ENCODE assay signal across 9 cellular contexts in the genomic region with DNA sequence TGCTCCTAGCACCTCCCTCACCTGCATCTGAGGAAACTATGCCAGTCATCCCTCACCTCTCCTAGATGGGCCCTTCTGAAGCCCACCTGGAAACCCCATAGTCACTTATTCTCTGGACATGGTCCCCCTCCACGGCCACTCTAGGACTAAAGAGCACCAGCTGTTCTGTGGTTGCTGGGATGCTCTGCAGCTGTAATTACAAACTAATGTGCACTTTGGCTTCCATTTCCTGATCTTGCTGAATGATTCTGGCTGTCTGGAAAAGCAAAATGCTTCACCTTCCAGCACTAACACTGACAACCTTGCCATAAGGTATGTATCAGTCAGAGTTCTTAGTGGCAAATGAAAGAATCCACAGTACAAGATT. TPM values are rescaled to one million over a fixed set of nuclear protein-coding genes. Genes with fewer than 3 reads are reported as not detected.
DNase-seq lines count a peak whose midpoint lies in the region; ATAC-seq, FAIRE-seq and TF ChIP-seq lines count a peak whose summit lies in the region.
"Had no signal": no experiment of that assay in that cellular context is flagged by ENCODE, and none has a peak within 500 bp of the region (broad histone marks: within the 10 kb centered on the region; RNA-seq: fewer than 3 reads in every experiment).

No MANE protein-coding gene starts in this region.

- H3K36me3 Mint-ChIP-seq in osteocyte (ENCODE audit: unreplicated experiment), result no peaks in the 10 kb centered on the region

- H3K4me1 ChIP-seq in liver (ENCODE audit: control insufficient read depth in 4 of 4, insufficient read depth in 4 of 4, low read length in 3 of 4), result no peaks in the 10 kb centered on the region
- H3K4me1 ChIP-seq in HepG2 (ENCODE audit: insufficient read depth, low read length), result no peaks in the 10 kb centered on the region

- TF ChIP-seq RAD21 in liver (IDR thresholded peaks at IDR 0.05), result no peak
- no peak for TF ChIP-seq RAD21 in HepG2 (CRISPR knock-in tag; IDR thresholded peaks at IDR 0.05)

- DNase-seq in HepG2 (ENCODE audit: low spot score), result no peak
- peak; percentile 72 for DNase-seq in fibroblast of the aortic adventitia (ENCODE audit: low read depth)
- no peak for DNase-seq in osteocyte (ENCODE audit: extremely low spot score, unreplicated experiment)
- no peak for DNase-seq in NCI-H345 (lab: John Stamatoyannopoulos, UW)
- DNase-seq in GM12891 (ENCODE audit: insufficient read length, low spot score), result no peak
- DNase-seq in cerebellar cortex (ENCODE audit: low spot score), result no peak

- BruUV-seq in HepG2 (replicated peaks; lab: Mats Ljungman, UMichigan), result no TSS peak

- TF ChIP-seq POLR2A in HepG2 (IDR thresholded peaks at IDR 0.05; ENCODE audit: insufficient read depth in 1 of 2, low read depth in 2 of 2, low read length in 2 of 2) (no peak), GM12891 (IDR thresholded peaks at IDR 0.05; ENCODE audit: low read depth, low read length) (no peak)

- TF ChIP-seq EP300 in HepG2 (IDR thresholded peaks at IDR 0.05; ENCODE audit: low read depth in 2 of 2, low read length in 2 of 2), result no peak
- TF ChIP-seq EP300 in HepG2 (CRISPR knock-in tag; IDR thresholded peaks at IDR 0.05; ENCODE audit: borderline replicate concordance), result no peak

- H3K36me3 ChIP-seq in liver (ENCODE audit: control insufficient read depth in 4 of 4, insufficient read depth in 3 of 4, low read depth in 1 of 4, low read length in 3 of 4), result no peaks in the 10 kb centered on the region
- H3K36me3 ChIP-seq in HepG2 (replicated peaks in 1 of 2; ENCODE audit: control insufficient read depth in 1 of 2, insufficient read depth in 2 of 2, low read length in 2 of 2), result no peaks in the 10 kb centered on the region
- H3K36me3 ChIP-seq: MG63 had no signal

- intact Hi-C loops in HepG2 (cut with micrococcal nuclease; ENCODE audit: unreplicated experiment), result no loop called here

- peak overlapping the region; percentile 27 to 64 for H3K27ac ChIP-seq in liver (ENCODE audit: low read depth in 1 of 2, low read length in 2 of 2)
- no peak overlapping the region for H3K27ac ChIP-seq in HepG2 (ENCODE audit: extremely low read length, insufficient read depth, low read length)

- H3K27me3 ChIP-seq in liver (ENCODE audit: control insufficient read depth in 4 of 4, insufficient read depth in 4 of 4, low read length in 3 of 4) (no peaks in the 10 kb centered on the region), HepG2 (ENCODE audit: control insufficient read depth in 1 of 2, insufficient read depth in 2 of 2, low read length in 2 of 2) (peaks cover 2 to 47% of the 10 kb centered on the region in 2 experiments; a peak in 2 of 5 replicates)
- H3K27me3 ChIP-seq: MG63 had no signal

- peaks cover 22% of the 10 kb centered on the region for H3K4me1 Mint-ChIP-seq in osteocyte (ENCODE audit: unreplicated experiment)

- no peak for ATAC-seq in HepG2
- ATAC-seq in GM19035 (IDR thresholded peaks at IDR 0.05; ENCODE audit: unreplicated experiment), result no peak

- no peak for FAIRE-seq in HepG2 (lab: Jason Lieb, UNC)
- FAIRE-seq in GM12891 (lab: Jason Lieb, UNC), result no peak

- H3K27me3 Mint-ChIP-seq in osteocyte (ENCODE audit: unreplicated experiment), result no peaks in the 10 kb centered on the region

- H3K27ac Mint-ChIP-seq in osteocyte (ENCODE audit: unreplicated experiment), result peak overlapping the region; percentile 62

- CTCF ChIA-PET in HepG2 (lab: Yijun Ruan, JAX; ENCODE audit: low intra/inter-chr PET ratio, low total read pairs), result no interaction called here

- no peak overlapping the region for H2AFZ ChIP-seq in HepG2 (ENCODE audit: low read length)

- no peak overlapping the region for H3K9ac ChIP-seq in liver (ENCODE audit: low read depth in 1 of 2, low read length in 2 of 2)
- no peak overlapping the region for H3K9ac ChIP-seq in HepG2 (ENCODE audit: insufficient read depth, low read depth, low read length)

- H3K9me3 Mint-ChIP-seq in osteocyte (ENCODE audit: unreplicated experiment), result no peaks in the 10 kb centered on the region

- in situ Hi-C loops in HepG2 (cut with HindIII; ENCODE audit: extremely low pct_ligation_motif_present, low pct_unique_long_range_greater_than_20kb), result no loop called here

- TF ChIP-seq CTCF in liver (IDR thresholded peaks at IDR 0.05; ENCODE audit: low read depth, low read length, missing input control) (no peak), HepG2 (CRISPR knock-in tag; IDR thresholded peaks at IDR 0.05) (no peak), fibroblast of the aortic adventitia (IDR thresholded peaks at IDR 0.05; ENCODE audit: insufficient read depth, low read length) (no peak), osteocyte (IDR thresholded peaks at IDR 0.05) (no peak)

- no peak overlapping the region for H3K4me3 ChIP-seq in liver (ENCODE audit: low read depth in 1 of 3, low read length in 3 of 3)
- H3K4me3 ChIP-seq in HepG2 (replicated peaks in 1 of 3; ENCODE audit: insufficient read depth in 1 of 3, low read depth in 2 of 3, low read length in 3 of 3), result no peak overlapping the region
- H3K4me3 ChIP-seq in fibroblast of the aortic adventitia (ENCODE audit: low read depth, low read length), result no peak overlapping the region
- H3K4me3 ChIP-seq: MG63 had no signal

- no peaks in the 10 kb centered on the region for H3K9me3 ChIP-seq in liver (ENCODE audit: control insufficient read depth in 4 of 4, low read length in 3 of 4)
- H3K9me3 ChIP-seq in HepG2 (ENCODE audit: low read length), result no peaks in the 10 kb centered on the region
- H3K9me3 ChIP-seq: MG63 had no signal

- POLR2A ChIA-PET in HepG2 (lab: Yijun Ruan, JAX), result no interaction called here

- H3K4me2 ChIP-seq in HepG2 (ENCODE audit: low read depth, low read length), result no peak overlapping the region

- H3K4me3 Mint-ChIP-seq in osteocyte (ENCODE audit: unreplicated experiment), result no peak overlapping the region

- H3K79me2 ChIP-seq in HepG2 (ENCODE audit: insufficient read depth, low read length), result no peaks in the 10 kb centered on the region

- 0 out of 2 replicates have a peak, but pooled peaks cover 5% of the 10 kb centered on the region for H4K20me1 ChIP-seq in HepG2 (ENCODE audit: insufficient read depth, low read length)

- WGBS in liver, result 63% methylated on average over 1 of the region's 1 CpG
- WGBS in HepG2 (ENCODE audit: low lambda C conversion rate), result 0% methylated on average over 1 of the region's 1 CpG

TF ChIP-seq in liver, 16 proteins besides CTCF, POLR2A, EP300 and RAD21 (continues in another document):
- no peak for TF ChIP-seq GABPA (IDR thresholded peaks at IDR 0.05 in 1 of 2, conservative IDR thresholded peaks at IDR 0.05 in 1 of 2)
- TF ChIP-seq NR2F2 (IDR thresholded peaks at IDR 0.05), result peak; percentile 4

TF ChIP-seq in HepG2, 621 proteins besides CTCF, POLR2A, EP300 and RAD21 (continues in another document):
- TF ChIP-seq ZNF160 (CRISPR knock-in tag; IDR thresholded peaks at IDR 0.05), result no peak
- no peak for TF ChIP-seq ZFAT (CRISPR knock-in tag; conservative IDR thresholded peaks at IDR 0.05)
- no peak for TF ChIP-seq MAF1 (CRISPR knock-in tag; IDR thresholded peaks at IDR 0.05; ENCODE audit: borderline replicate concordance)
- no peak for TF ChIP-seq ZNF549 (CRISPR knock-in tag; IDR thresholded peaks at IDR 0.05)
- TF ChIP-seq ZNF766 (CRISPR knock-in tag; IDR thresholded peaks at IDR 0.05; ENCODE audit: borderline replicate concordance), result no peak
- TF ChIP-seq ZNF614 (CRISPR knock-in tag; IDR thresholded peaks at IDR 0.05; ENCODE audit: borderline replicate concordance), result no peak
- no peak for TF ChIP-seq IKZF1 (IDR thresholded peaks at IDR 0.05)
- TF ChIP-seq SNAPC2 (CRISPR knock-in tag; IDR thresholded peaks at IDR 0.05), result no peak
- TF ChIP-seq TCF7 (IDR thresholded peaks at IDR 0.05; ENCODE audit: low read depth), result no peak

TF ChIP-seq in GM12891, 5 proteins besides CTCF, POLR2A, EP300 and RAD21:
- TF ChIP-seq POLR2AphosphoS5 (IDR thresholded peaks at IDR 0.05; ENCODE audit: low read depth, low read length) (no peak), POU2F2 (IDR thresholded peaks at IDR 0.05; ENCODE audit: low read depth, low read length) (no peak), TAF1 (IDR thresholded peaks at IDR 0.05; ENCODE audit: low read depth, low read length) (no peak), SPI1 (IDR thresholded peaks at IDR 0.05; ENCODE audit: low read depth, low read length) (no peak)

RNA-seq across cellular contexts. Expression of a gene that starts 48.7 kb away (rescaled TPM):
- 10 to 100 TPM in 1 of 2 donors, 1 to 10 TPM in 1; 6.9 to 19.0 TPM for total RNA-seq in liver
- polyA plus RNA-seq in liver, result 10 to 100 TPM in 1 of 2 donors, 1 to 10 TPM in 1; 9.8 to 11.7 TPM
- 5.9 and 13.1 TPM in 2 replicates for total RNA-seq in HepG2 (2016; rRNA removed; fragmentation: Illumina TruSeq; extraction: Trizol)
- total RNA-seq in HepG2 (2016; cell fraction: cytosol; rRNA removed; fragmentation: Illumina TruSeq; extraction: Trizol; ENCODE audit: low read depth), result 4.8 and 5.9 TPM in 2 replicates
- total RNA-seq in HepG2 (2016; cell fraction: insoluble cytoplasmic fraction; rRNA removed; fragmentation: Illumina TruSeq; extraction: Trizol), result 6.9 and 11.6 TPM in 2 replicates
- total RNA-seq in HepG2 (2016; cell fraction: membrane; rRNA removed; fragmentation: Illumina TruSeq; extraction: Trizol), result 7.6 and 8.3 TPM in 2 replicates
- 12.6 and 13.3 TPM in 2 replicates for total RNA-seq in HepG2 (2016; cell fraction: nucleus; rRNA removed; fragmentation: Illumina TruSeq; extraction: Trizol)
- 5.9 and 11.1 TPM in 2 replicates for polyA plus RNA-seq in HepG2 (2011; rRNA removed)
- polyA plus RNA-seq in HepG2 (2011; cell fraction: cytosol; rRNA removed), result 6.9 and 7.2 TPM in 2 replicates
- polyA plus RNA-seq in HepG2 (2011; cell fraction: nucleus; rRNA removed), result 15.6 and 17.7 TPM in 2 replicates
- polyA plus RNA-seq in HepG2 (2012), result 3.6 and 4.6 TPM in 2 replicates
- 3.9 TPM in 2 replicates for polyA plus RNA-seq in HepG2 (2016; cell fraction: cytosol; fragmentation: Illumina TruSeq; extraction: Trizol; ENCODE audit: low read depth)
- polyA plus RNA-seq in HepG2 (2016; cell fraction: insoluble cytoplasmic fraction; fragmentation: Illumina TruSeq; extraction: Trizol; ENCODE audit: low read depth), result 4.8 and 5.0 TPM in 2 replicates
- polyA plus RNA-seq in HepG2 (2016; cell fraction: membrane; fragmentation: Illumina TruSeq; extraction: Trizol; ENCODE audit: low read depth), result 5.7 and 6.0 TPM in 2 replicates
- polyA plus RNA-seq in HepG2 (2016; cell fraction: nucleus; fragmentation: Illumina TruSeq; extraction: Trizol; ENCODE audit: insufficient read depth, low read depth), result 17.4 and 20.1 TPM in 2 replicates
- 21.7 and 55.4 TPM in 2 replicates for polyA minus RNA-seq in HepG2 (2011; rRNA and poly(A)+ RNA removed; ENCODE audit: low replicate concordance)
- polyA minus RNA-seq in HepG2 (2011; cell fraction: cytosol; rRNA and poly(A)+ RNA removed), result 3.9 and 5.3 TPM in 2 replicates
- polyA minus RNA-seq in HepG2 (2011; cell fraction: nucleus; rRNA and poly(A)+ RNA removed), result 10.3 and 12.7 TPM in 2 replicates
- total RNA-seq in fibroblast of the aortic adventitia (ENCODE audit: low replicate concordance), result 13.1 and 42.7 TPM in 2 replicates
- total RNA-seq in osteocyte, result 18.8 and 22.8 TPM in 2 replicates
- polyA plus RNA-seq in GM12891 (2012; ENCODE audit: low read depth, missing spikeins), result 2.9 TPM
